ENCODE assay signal across 8 cellular contexts in the genomic region with DNA sequence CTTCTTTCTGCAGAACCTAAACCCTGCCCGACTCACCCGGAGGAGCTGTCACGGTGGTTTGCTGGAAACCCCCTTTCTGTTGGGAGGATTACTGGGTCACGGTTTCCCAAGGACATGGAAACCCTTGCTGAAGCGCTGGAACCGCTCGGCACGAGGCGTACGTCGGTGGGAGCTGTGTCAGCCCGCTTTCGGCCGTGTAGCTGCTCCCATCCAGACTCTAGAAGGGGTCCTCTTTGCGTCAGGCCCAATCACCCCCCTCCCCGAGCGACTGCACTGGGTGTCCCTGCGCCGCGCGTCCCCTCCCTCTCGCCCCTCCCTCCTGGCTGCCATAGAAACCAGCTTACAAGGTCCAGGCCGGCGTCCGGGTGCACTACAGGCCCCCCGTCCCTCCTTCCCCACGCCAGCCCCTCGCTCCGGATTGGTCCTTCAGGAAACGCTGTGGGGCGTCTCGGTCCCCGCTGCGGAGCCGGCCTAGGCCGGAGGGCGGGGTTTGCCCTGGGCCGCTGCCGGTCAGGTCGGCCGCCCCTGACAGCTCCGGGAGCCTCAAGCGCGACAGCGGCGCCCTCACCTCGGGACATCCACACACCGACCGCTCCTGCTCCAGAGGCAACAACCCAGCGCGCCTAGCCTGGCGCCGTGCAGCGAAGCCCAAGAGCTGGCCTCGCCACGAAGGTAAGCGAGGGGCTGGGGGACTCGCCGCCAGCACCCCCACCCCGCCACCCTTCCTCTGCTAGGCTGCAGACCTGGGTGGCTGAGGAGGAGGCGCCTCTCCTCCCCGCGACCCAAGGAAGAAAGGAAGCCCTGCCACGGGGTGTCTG. TPM values are rescaled to one million over a fixed set of nuclear protein-coding genes. Genes with fewer than 3 reads are reported as not detected.
DNase-seq lines count a peak whose midpoint lies in the region; ATAC-seq and TF ChIP-seq lines count a peak whose summit lies in the region.

TSS of gene NIM1K (plus strand) at position 486 of the 818 bp plus-strand sequence. CDS start 53,551 bp downstream, outside the sequence.

- H3K4me3 ChIP-seq in BE2C (ENCODE audit: low read depth, low read length) (peak within 1 kb of the TSS; percentile 76), SJSA1 (peak within 1 kb of the TSS; percentile 38), right cardiac atrium (ENCODE audit: low read length) (peak within 1 kb of the TSS; percentile 34)

- TF ChIP-seq CTCF in BE2C (IDR thresholded peaks at IDR 0.05; ENCODE audit: low read depth, low read length): no peak

- ATAC-seq in HG03280 (IDR thresholded peaks at IDR 0.05; ENCODE audit: unreplicated experiment): peak; percentile 67
- ATAC-seq in right cardiac atrium: peak; percentile 95 to 97

- H3K9me3 ChIP-seq in BE2C (no peaks in the 10 kb centered on the region), SJSA1 (replicated peaks) (no peaks in the 10 kb centered on the region), right cardiac atrium (ENCODE audit: control insufficient read depth, low read length) (no peaks in the 10 kb centered on the region)

- H3K36me3 ChIP-seq in BE2C (no peaks in the 10 kb centered on the region), SJSA1 (no peaks in the 10 kb centered on the region)

- no peaks in the 10 kb centered on the region for H3K4me1 ChIP-seq in BE2C
- H3K4me1 ChIP-seq in SJSA1 (replicated peaks): peaks cover 20% of the 10 kb centered on the region
- H3K4me1 ChIP-seq in right cardiac atrium (ENCODE audit: control insufficient read depth, insufficient read depth, low read length): peaks cover 3% of the 10 kb centered on the region

- peak; percentile 88 for DNase-seq in BE2C
- peak; percentile 55 for DNase-seq in GM19238 (ENCODE audit: insufficient read length, low spot score)
- peak; percentile 37 to 59 for DNase-seq in SJSA1 (ENCODE audit: low read depth in 1 of 2, low spot score in 2 of 2)
- peak; percentile 30 to 94 (median 84) for DNase-seq in amygdala (lab: John Stamatoyannopoulos, UW)
- DNase-seq in right cardiac atrium: peak; percentile 82 to 89 (median 87)
- DNase-seq in posterior vena cava (ENCODE audit: low spot score): peak; percentile 85
- DNase-seq in HPDE6-E6E7 (ENCODE audit: extremely low spot score): no peak

- no peaks in the 10 kb centered on the region for H3K27me3 ChIP-seq in BE2C
- H3K27me3 ChIP-seq in SJSA1 (replicated peaks): no peaks in the 10 kb centered on the region; the same call in 1 of the 2 replicates
- no peaks in the 10 kb centered on the region for H3K27me3 ChIP-seq in right cardiac atrium (ENCODE audit: control insufficient read depth, insufficient read depth)

- H3K27ac ChIP-seq in SJSA1 (no peak within 1 kb of the TSS), right cardiac atrium (ENCODE audit: low read length) (no peak within 1 kb of the TSS)

- intact Hi-C loops in right cardiac atrium (cut with DNase I): no loop called here
- intact Hi-C loops in posterior vena cava (cut with DNase I): no loop called here

- WGBS in right cardiac atrium: under 1% methylated on average over 64 of the region's 64 CpGs

RNA-seq across cellular contexts. Expression of gene NIM1K, which starts in this region (rescaled TPM):
- 0.25 TPM for polyA plus RNA-seq in BE2C (2012; ENCODE audit: insufficient read depth, insufficient read length, low read depth)
- 0.03 and 0.18 TPM in 2 replicates for total RNA-seq in SJSA1 (2014; rRNA removed; shearing (Covaris generic))
- total RNA-seq in right cardiac atrium: under 1 TPM; 0.57 to 0.89 (median 0.64) TPM
- 0.57 TPM for polyA plus RNA-seq in right cardiac atrium
- under 1 TPM; 0.67 to 0.83 TPM for total RNA-seq in posterior vena cava

Comparison
In these comparisons a context has a peak if more than half of its experiments do, and no peak if none do; other contexts are left out.
1. Peak in DNase-seq and H3K4me3 ChIP-seq in SJSA1; RNA of the gene not detected or under 1 TPM.
2. Peak in DNase-seq, ATAC-seq and H3K4me3 ChIP-seq in right cardiac atrium; RNA of the gene not detected or under 1 TPM.
3. Peak in DNase-seq in posterior vena cava; RNA of the gene not detected or under 1 TPM.